ENCODE assay signal across 24 cellular contexts in genomic region chr4:184114431-184114830, GRCh38.
DNase-seq lines count a peak whose midpoint lies in the region.
"Had no signal": no experiment of that assay in that cellular context is flagged by ENCODE, and none has a peak within 500 bp of the region (broad histone marks: within the 10 kb centered on the region; RNA-seq: fewer than 3 reads in every experiment).

No MANE protein-coding gene starts in this region.

- no peak overlapping the region for H3K4me2 ChIP-seq in mesendoderm (ENCODE audit: low read length)

- no peaks in the 10 kb centered on the region for H3K36me3 ChIP-seq in mesendoderm (ENCODE audit: control insufficient read depth, insufficient read depth, low read length)
- H3K36me3 ChIP-seq: upper lobe of right lung had no signal

- no peak overlapping the region for H3K27ac ChIP-seq in mesendoderm (ENCODE audit: low read depth, low read length)
- H3K27ac ChIP-seq: parathyroid adenoma, upper lobe of right lung had no signal

- H3K27me3 ChIP-seq in mesendoderm (ENCODE audit: insufficient read depth, low read length, poor library complexity), result no peaks in the 10 kb centered on the region

- no peak overlapping the region for H3K4me3 ChIP-seq in mesendoderm (ENCODE audit: low read length)
- H3K4me3 ChIP-seq: mucosa of descending colon, upper lobe of right lung had no signal

- no peaks in the 10 kb centered on the region for H3K79me1 ChIP-seq in mesendoderm (ENCODE audit: low read length)

- no peak overlapping the region for H2BK5ac ChIP-seq in mesendoderm (ENCODE audit: low read length)

- H3K9ac ChIP-seq in mesendoderm (ENCODE audit: low read length), result no peak overlapping the region
- H3K9ac ChIP-seq: parathyroid adenoma had no signal

- no peaks in the 10 kb centered on the region for H3K4me1 ChIP-seq in mesendoderm (ENCODE audit: control insufficient read depth, low read depth, low read length)
- H3K4me1 ChIP-seq: parathyroid adenoma, upper lobe of right lung had no signal

- in situ Hi-C loops in ACHN (cut with HindIII; ENCODE audit: low pct_ligation_motif_present, low pct_unique_long_range_greater_than_20kb, low sequenced_read_pairs), result no loop called here

- H2BK120ac ChIP-seq in mesendoderm (ENCODE audit: low read depth, low read length), result no peak overlapping the region

- no peak overlapping the region for H4K8ac ChIP-seq in mesendoderm (ENCODE audit: low read depth, low read length)

- H2AK5ac ChIP-seq in mesendoderm (ENCODE audit: low read length), result no peak overlapping the region

- DNase-seq in Ammon's horn (ENCODE audit: low spot score) (peak; percentile 63), M059J (ENCODE audit: low read depth) (peak; percentile 7), cerebellum (ENCODE audit: low spot score) (peak; percentile 21), mesendoderm (peak; percentile 27), NCI-H69 (lab: John Stamatoyannopoulos, UW) (no peak), ACHN (no peak), GF-D8 (lab: John Stamatoyannopoulos, UW) (no peak), activated T-cell treated with anti-CD3 and anti-CD28 coated beads for 4 hours (no peak)
- DNase-seq: activated CD8-positive, alpha-beta memory T cell treated with anti-CD3 and anti-CD28 coated beads for 24 hours; activated gamma-delta T cell; activated T-cell treated with anti-CD3 and anti-CD28 coated beads, Interleukin-2, amount 50 U/mL, for 1 hour; H7; hypothalamus; IMR-90; mucosa of descending colon; NCI-H1092; NCI-H187 treated with DMSO at 0.1 percent for 48 hours; NCI-H2227 treated with DMSO at 0.1 percent for 48 hours; NCI-H526 treated with DMSO at 0.1 percent for 48 hours; right cardiac atrium; stimulated activated CD4-positive, alpha-beta T cell treated with anti-CD3 and anti-CD28 coated beads, Interleukin-4, amount 100 ng/mL, for 1 hour; substantia nigra; upper lobe of right lung had no signal

- H2BK15ac ChIP-seq in mesendoderm (replicated peaks; ENCODE audit: low read depth), result no peak overlapping the region

- no peak overlapping the region for H3K23ac ChIP-seq in mesendoderm (ENCODE audit: low read length)

- no CpG with 5 or more reads among the region's 8 CpGs for WGBS in mesendoderm (ENCODE audit: extremely low coverage, insufficient coverage, low lambda C conversion rate)

- H3K79me2 ChIP-seq in mesendoderm (ENCODE audit: control insufficient read depth, insufficient read depth, low read length), result no peaks in the 10 kb centered on the region
- H3K79me2 ChIP-seq: parathyroid adenoma had no signal

- no peak overlapping the region for H3K4ac ChIP-seq in mesendoderm (ENCODE audit: low read depth, low read length)

- H3K18ac ChIP-seq in mesendoderm (ENCODE audit: low read length), result no peak overlapping the region

- no peak overlapping the region for H4K5ac ChIP-seq in mesendoderm (ENCODE audit: low read length)

- no peak overlapping the region for H3K56ac ChIP-seq in mesendoderm (ENCODE audit: low read length)

Comparison
In these comparisons a context has a peak if more than half of its experiments do, and no peak if none do; other contexts are left out.
1. DNase-seq: peak in Ammon's horn (single experiment), M059J (single experiment), cerebellum (single experiment) and mesendoderm (single experiment); none in NCI-H69 (single experiment), ACHN (single experiment), GF-D8 (single experiment) and activated T-cell treated with anti-CD3 and anti-CD28 coated beads for 4 hours (single experiment).